In genomic region chr5:134530375-134531077, GRCh38 we compare ENCODE assay signal across 9 cellular contexts. TPM values are rescaled to one million over a fixed set of nuclear protein-coding genes. Genes with fewer than 3 reads are reported as not detected.
A peak's percentile ranks its signal among the peaks of the same experiment; 100 is the strongest.
DNase-seq lines count a peak whose midpoint lies in the region; ATAC-seq and TF ChIP-seq lines count a peak whose summit lies in the region.
"Had no signal": no experiment of that assay in that cellular context is flagged by ENCODE, and none has a peak within 500 bp of the region (broad histone marks: within the 10 kb centered on the region; RNA-seq: fewer than 3 reads in every experiment).

No MANE protein-coding gene starts in this region.

- H3K27me3 Mint-ChIP-seq in CD4-positive, alpha-beta T cell, result no peaks in the 10 kb centered on the region

- peak overlapping the region; percentile 15 for H3K27ac ChIP-seq in CD4-positive, alpha-beta T cell (ENCODE audit: low read depth, low read length)
- peak overlapping the region; percentile 69 for H3K27ac ChIP-seq in WERI-Rb-1
- H3K27ac ChIP-seq in heart right ventricle, result peak overlapping the region; percentile 32 to 80 (median 64)
- peak overlapping the region; percentile 49 to 66 for H3K27ac ChIP-seq in ovary

- H3K4me1 ChIP-seq in heart right ventricle, result peaks cover 39 to 78% (median 64%) of the 10 kb centered on the region in 9 donors
- peaks cover 45% of the 10 kb centered on the region for H3K4me1 ChIP-seq in ovary (ENCODE audit: insufficient read depth)

- H3K9me3 ChIP-seq in CD4-positive, alpha-beta T cell (ENCODE audit: control insufficient read depth, low read length), result no peaks in the 10 kb centered on the region
- H3K9me3 ChIP-seq in WERI-Rb-1 (ENCODE audit: severe bottlenecking) (no peaks in the 10 kb centered on the region), heart right ventricle (no peaks in the 10 kb centered on the region), ovary (no peaks in the 10 kb centered on the region)

- TF ChIP-seq POLR2A in ovary (IDR thresholded peaks at IDR 0.05), result no peak

- no peak for ATAC-seq in CD4-positive, alpha-beta T cell (ENCODE audit: poor library complexity)
- ATAC-seq in heart right ventricle (peak in 2 of 8 donors; percentile 2 to 7), HG02885 (IDR thresholded peaks at IDR 0.05; ENCODE audit: poor library complexity, unreplicated experiment) (no peak)
- ATAC-seq: SK-N-SH treated with all-trans-retinoic acid at 6 μM for 48 hours had no signal

- no peaks in the 10 kb centered on the region for H3K9me3 Mint-ChIP-seq in CD4-positive, alpha-beta T cell

- intact Hi-C loops in CD4-positive, alpha-beta T cell (cut with DNase I, micrococcal nuclease), result no loop called here
- intact Hi-C loops in heart right ventricle (cut with DNase I) (loop anchor here in 3 of 10 donors (2.0 to 5.0 kb wide), 3 partner anchors 16 to 44 kb away; no protein-coding TSS in a partner anchor), ovary (cut with DNase I) (no loop called here)

- 71 to 74% methylated on average over 8 of the region's 8 CpGs for WGBS in heart right ventricle, 2 donors
- WGBS in ovary, 3 donors, result 14 to 23% (median 19%) methylated on average over 8 of the region's 8 CpGs

- peaks cover 76% of the 10 kb centered on the region for H3K4me1 Mint-ChIP-seq in CD4-positive, alpha-beta T cell (ENCODE audit: low read depth)

- DNase-seq in CD4-positive, alpha-beta T cell, result no peak
- DNase-seq in WERI-Rb-1 (no peak), heart right ventricle (peak; percentile 50 to 52), ovary (peak; percentile 45 to 71 (median 57)), NCI-H2196 treated with DMSO at 0.1 percent for 48 hours (lab: John Stamatoyannopoulos, UW; ENCODE audit: unreplicated experiment) (no peak), NCI-H2227 (lab: John Stamatoyannopoulos, UW; ENCODE audit: unreplicated experiment) (no peak)
- DNase-seq in central memory CD4-positive, alpha-beta T cell, result no peak

- no peak for TF ChIP-seq CTCF in CD4-positive, alpha-beta T cell (IDR thresholded peaks at IDR 0.05)
- TF ChIP-seq CTCF in WERI-Rb-1 (IDR thresholded peaks at IDR 0.05; ENCODE audit: low read depth, low read length) (no peak), heart right ventricle (IDR thresholded peaks at IDR 0.05) (no peak), ovary (IDR thresholded peaks at IDR 0.05) (no peak)

- H3K27me3 ChIP-seq in CD4-positive, alpha-beta T cell (ENCODE audit: control insufficient read depth, insufficient read depth, low read length), result no peaks in the 10 kb centered on the region
- no peaks in the 10 kb centered on the region for H3K27me3 ChIP-seq in WERI-Rb-1 (ENCODE audit: insufficient read depth, low read depth, severe bottlenecking)
- H3K27me3 ChIP-seq in heart right ventricle, result no peaks in the 10 kb centered on the region
- no peaks in the 10 kb centered on the region for H3K27me3 ChIP-seq in ovary

- CTCF ChIA-PET in CD4-positive, alpha-beta T cell (lab: Charles Lee), result interaction anchor here (0.8 to 1.6 kb wide), 4 partner anchors 24 to 119 kb away, joined by 3 to 4 read pairs (median 4); partner anchors contain the start of gene CDKN2AIPNL

- peaks cover 72% of the 10 kb centered on the region for H3K36me3 Mint-ChIP-seq in CD4-positive, alpha-beta T cell (ENCODE audit: low read depth)

- no peak for TF ChIP-seq EP300 in ovary (IDR thresholded peaks at IDR 0.05)

- H3K4me3 Mint-ChIP-seq in CD4-positive, alpha-beta T cell, result peak overlapping the region; percentile 99

- peak overlapping the region; percentile 100 for H3K27ac Mint-ChIP-seq in CD4-positive, alpha-beta T cell

- POLR2A ChIA-PET in CD4-positive, alpha-beta T cell (lab: Charles Lee), result interaction anchor here (0.9 to 10.9 kb wide), 3 partner anchors 13 to 119 kb away, joined by 4 to 164 read pairs (median 8); partner anchors contain the start of gene CDKN2AIPNL

- H3K36me3 ChIP-seq in WERI-Rb-1, result no peaks in the 10 kb centered on the region
- peaks cover 0 to under 1% (median 0%) of the 10 kb centered on the region in 9 donors for H3K36me3 ChIP-seq in heart right ventricle
- H3K36me3 ChIP-seq in ovary, result no peaks in the 10 kb centered on the region

- H3K4me3 ChIP-seq in WERI-Rb-1 (ENCODE audit: low read depth, low read length) (no peak overlapping the region), heart right ventricle (no peak overlapping the region), ovary (no peak overlapping the region)

RNA-seq across cellular contexts. Expression of gene JADE2, which starts 5.1 kb away (rescaled TPM):
- total RNA-seq in CD4-positive, alpha-beta T cell, result 100 to 1,000 TPM; 120 to 124 TPM
- 10 to 100 TPM; 17.9 to 38.5 (median 25.2) TPM for total RNA-seq in heart right ventricle
- polyA plus RNA-seq in heart right ventricle, result 1 to 10 TPM; 5.4 to 7.9 TPM
- total RNA-seq in ovary, result 10 to 100 TPM; 31.4 to 82.9 (median 74.9) TPM
- 10 to 100 TPM; 23.2 to 28.1 TPM for polyA plus RNA-seq in ovary

Comparison
In these comparisons a context has a peak if more than half of its experiments do, and no peak if none do; other contexts are left out.
1. DNase-seq: peak in heart right ventricle (2 of 2) and ovary (5 of 5); none in CD4-positive, alpha-beta T cell (0 of 10), WERI-Rb-1 (single experiment), NCI-H2196 treated with DMSO at 0.1 percent for 48 hours (single experiment), central memory CD4-positive, alpha-beta T cell (single experiment) and NCI-H2227 (single experiment).
2. H3K27ac ChIP-seq: peak in every context shown above with its lines; median percentile 69 in WERI-Rb-1; 64 in heart right ventricle; 58 in ovary; 15 in CD4-positive, alpha-beta T cell.